In genomic region chr11:46379483-46380293, GRCh38 we compare ENCODE assay signal across 1 cellular context.
TF ChIP-seq lines count a peak whose summit lies in the region.
"Not testable (repeated sequence)": the region's sequence is repeated elsewhere in the genome, so short reads cannot be mapped to it uniquely, and the experiment has no call there.

No MANE protein-coding gene starts in this region.

TF ChIP-seq in HepG2, 621 proteins besides CTCF, POLR2A, EP300 and RAD21 (continued from another document and continues in another):
- TF ChIP-seq ZBTB40, NONO, SOX6, SP1 (IDR thresholded peaks at IDR 0.05): not testable (repeated sequence)
- TF ChIP-seq ZBTB40 (CRISPR knock-in tag; IDR thresholded peaks at IDR 0.05) (peak; percentile 15; the same call in 1 of the 2 replicates), POLR2AphosphoS5 (IDR thresholded peaks at IDR 0.05; ENCODE audit: low read depth, low read length) (peak; percentile 43; the same call in 1 of the 2 replicates), CCDC6 (CRISPR knock-in tag; IDR thresholded peaks at IDR 0.05) (0 out of 2 replicates have a peak, but pooled peaks have one; percentile 22), TFDP1 (CRISPR knock-in tag; IDR thresholded peaks at IDR 0.05; ENCODE audit: borderline replicate concordance) (peak; percentile 25; the same call in 1 of the 2 replicates), ZNF768 (CRISPR knock-in tag; IDR thresholded peaks at IDR 0.05) (peak; percentile 25; the same call in 1 of the 2 replicates), NONO (CRISPR knock-in tag; conservative IDR thresholded peaks at IDR 0.05) (peak; percentile 56; the same call in 1 of the 2 replicates), ZNF883 (CRISPR knock-in tag; IDR thresholded peaks at IDR 0.05; ENCODE audit: not compliant biosample characterization) (peak; percentile 41), SOX6 (CRISPR knock-in tag; IDR thresholded peaks at IDR 0.05) (peak; percentile 47; the same call in 1 of the 2 replicates), MTA1 (CRISPR knock-in tag; IDR thresholded peaks at IDR 0.05; ENCODE audit: borderline replicate concordance) (0 out of 2 replicates have a peak, but pooled peaks have one; percentile 30), RXRA (CRISPR knock-in tag; IDR thresholded peaks at IDR 0.05) (peak; percentile 46; the same call in 1 of the 2 replicates), ZFP90 (CRISPR knock-in tag; IDR thresholded peaks at IDR 0.05; ENCODE audit: borderline replicate concordance) (peak; percentile 31; the same call in 1 of the 2 replicates), TBX2 (CRISPR knock-in tag; IDR thresholded peaks at IDR 0.05; ENCODE audit: borderline replicate concordance) (peak; percentile 46; the same call in 1 of the 2 replicates), KLF16 (CRISPR knock-in tag; IDR thresholded peaks at IDR 0.05) (peak in 1 of 2 experiments; percentile 23; a peak in 1 of 4 replicates), GATAD2A (CRISPR knock-in tag; IDR thresholded peaks at IDR 0.05) (peak; percentile 37; the same call in 1 of the 2 replicates), RBFOX2 (IDR thresholded peaks at IDR 0.05; ENCODE audit: low read depth, low read length) (peak; percentile 61), HDAC1 (CRISPR knock-in tag; IDR thresholded peaks at IDR 0.05) (peak; percentile 32; the same call in 1 of the 2 replicates), SP5 (CRISPR knock-in tag; IDR thresholded peaks at IDR 0.05; ENCODE audit: borderline replicate concordance, low read depth) (peak; percentile 76), ESRRA (CRISPR knock-in tag; IDR thresholded peaks at IDR 0.05; ENCODE audit: low read depth) (peak; percentile 29; the same call in 1 of the 2 replicates), KDM4B (CRISPR knock-in tag; IDR thresholded peaks at IDR 0.05) (0 out of 2 replicates have a peak, but pooled peaks have one; percentile 33), ZNF501 (CRISPR knock-in tag; IDR thresholded peaks at IDR 0.05) (peak; percentile 39; the same call in 1 of the 2 replicates), KDM2A (CRISPR knock-in tag; IDR thresholded peaks at IDR 0.05; ENCODE audit: borderline replicate concordance, low read depth) (peak; percentile 64; the same call in 1 of the 2 replicates), ZFP91 (CRISPR knock-in tag; IDR thresholded peaks at IDR 0.05; ENCODE audit: borderline replicate concordance) (peak; percentile 65; the same call in 1 of the 2 replicates), KAT8 (CRISPR knock-in tag; IDR thresholded peaks at IDR 0.05) (peak; percentile 55; the same call in 1 of the 2 replicates), BCL3 (CRISPR knock-in tag; IDR thresholded peaks at IDR 0.05) (peak; percentile 41; the same call in 1 of the 2 replicates), ZNF547 (CRISPR knock-in tag; IDR thresholded peaks at IDR 0.05) (0 out of 2 replicates have a peak, but pooled peaks have one; percentile 50), HMGXB4 (CRISPR knock-in tag; IDR thresholded peaks at IDR 0.05; ENCODE audit: borderline replicate concordance in 1 of 2, low read depth in 1 of 2) (0 out of 4 replicates have a peak, but pooled peaks of 1 of the 2 experiments have one; percentile 27), MXD1 (CRISPR knock-in tag; IDR thresholded peaks at IDR 0.05) (peak; percentile 70; the same call in 1 of the 2 replicates), CBFB (CRISPR knock-in tag; IDR thresholded peaks at IDR 0.05) (peak; percentile 17; the same call in 1 of the 2 replicates), SP1 (CRISPR knock-in tag; IDR thresholded peaks at IDR 0.05) (0 out of 2 replicates have a peak, but pooled peaks have one; percentile 14), ERF (CRISPR knock-in tag; IDR thresholded peaks at IDR 0.05) (0 out of 2 replicates have a peak, but pooled peaks have one; percentile 23), ZNF609 (CRISPR knock-in tag; IDR thresholded peaks at IDR 0.05; ENCODE audit: borderline replicate concordance) (peak; percentile 40; the same call in 1 of the 2 replicates), ZNF788 (CRISPR knock-in tag; IDR thresholded peaks at IDR 0.05; ENCODE audit: borderline replicate concordance) (peak; percentile 52; the same call in 1 of the 2 replicates)
